In the genomic region with DNA sequence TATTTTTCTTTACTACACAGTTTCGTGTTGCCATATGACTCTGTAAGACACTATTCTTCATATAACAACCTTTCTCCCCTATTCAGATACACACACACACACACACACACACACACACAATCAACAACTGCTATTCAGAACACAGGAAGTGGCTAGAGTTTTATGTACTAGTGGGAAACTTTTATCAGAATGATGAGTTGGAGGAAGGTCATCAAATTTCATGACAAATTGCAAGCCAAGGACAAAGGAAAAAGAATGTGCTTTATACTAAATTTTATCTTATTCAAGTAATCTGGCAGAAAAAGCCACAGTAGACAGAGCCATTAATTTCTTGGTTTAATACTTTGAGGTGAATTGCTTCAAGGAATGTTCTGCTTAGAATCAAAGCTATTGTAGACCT, we compare ENCODE assay signal across 22 cellular contexts.
"Had no signal": no experiment of that assay in that cellular context is flagged by ENCODE, and none has a peak within 500 bp of the region (broad histone marks: within the 10 kb centered on the region; RNA-seq: fewer than 3 reads in every experiment).

No MANE protein-coding gene starts in this region.

- H3K9me3 ChIP-seq: gastroesophageal sphincter, heart left ventricle, neutrophil, upper lobe of right lung had no signal

- H3K27me3 ChIP-seq: cardiac muscle cell, gastroesophageal sphincter, heart left ventricle, neutrophil, spleen, upper lobe of right lung had no signal

- H3K79me2 ChIP-seq: parathyroid adenoma had no signal

- H3K36me3 Mint-ChIP-seq: activated naive CD8-positive, alpha-beta T cell treated with anti-CD3 and anti-CD28 coated beads, Interleukin-2, amount 10 ng/mL, durations not matched to agents 7 days and 5 days; naive thymus-derived CD4-positive, alpha-beta T cell; T-cell had no signal

- H3K9me3 Mint-ChIP-seq: activated CD4-positive, alpha-beta T cell treated with anti-CD3 and anti-CD28 coated beads, Interleukin-2, amount 10 ng/mL, durations not matched to agents 24 days and 14 days had no signal

- H3K27ac Mint-ChIP-seq: activated CD4-positive, alpha-beta T cell treated with anti-CD3 and anti-CD28 coated beads, Interleukin-2, amount 10 ng/mL, durations not matched to agents 24 days and 14 days; activated CD8-positive, alpha-beta T cell treated with anti-CD3 and anti-CD28 coated beads, Interleukin-2, amount 10 ng/mL, durations not matched to agents 7 days and 5 days; activated naive CD8-positive, alpha-beta T cell treated with anti-CD3 and anti-CD28 coated beads, Interleukin-2, amount 10 ng/mL, durations not matched to agents 7 days and 5 days; activated T-cell treated with anti-CD3 and anti-CD28 coated beads, Interleukin-2, amount 50 U/mL, for 24 hours; activated T-helper 2 cell treated with anti-CD3 and anti-CD28 coated beads, Interferon-gamma antibody, Interleukin-2, Interleukin-4, amounts not matched to agents 10 μg/mL and 5 μg/mL and 100 μg/mL, durations not matched to agents 14 hours and 24 hours and 36 hours; naive thymus-derived CD4-positive, alpha-beta T cell; T-cell had no signal

- H3K4me3 ChIP-seq: cardiac muscle cell, gastroesophageal sphincter, heart left ventricle, spleen, upper lobe of right lung had no signal

- H3K27me3 Mint-ChIP-seq: activated CD4-positive, alpha-beta T cell treated with anti-CD3 and anti-CD28 coated beads, Interleukin-2, amount 10 ng/mL, durations not matched to agents 24 days and 14 days; activated naive CD8-positive, alpha-beta T cell treated with anti-CD3 and anti-CD28 coated beads, Interleukin-2, amount 10 ng/mL, durations not matched to agents 7 days and 5 days; activated T-cell treated with anti-CD3 and anti-CD28 coated beads, Interleukin-2, amount 50 U/mL, for 24 hours; naive thymus-derived CD4-positive, alpha-beta T cell; T-cell had no signal

- H3K4me1 ChIP-seq: gastroesophageal sphincter, heart left ventricle, parathyroid adenoma, spleen, upper lobe of right lung had no signal

- H2AFZ ChIP-seq: parathyroid adenoma had no signal

- H3K4me3 Mint-ChIP-seq: activated CD4-positive, alpha-beta T cell treated with anti-CD3 and anti-CD28 coated beads, Interleukin-2, amount 10 ng/mL, durations not matched to agents 24 days and 14 days; activated CD8-positive, alpha-beta T cell treated with anti-CD3 and anti-CD28 coated beads, Interleukin-2, amount 10 ng/mL, durations not matched to agents 7 days and 5 days; activated naive CD8-positive, alpha-beta T cell treated with anti-CD3 and anti-CD28 coated beads, Interleukin-2, amount 10 ng/mL, durations not matched to agents 7 days and 5 days; activated T-cell treated with anti-CD3 and anti-CD28 coated beads, Interleukin-2, amount 50 U/mL, for 24 hours; naive thymus-derived CD4-positive, alpha-beta T cell; T-cell had no signal

- DNase-seq: activated CD4-positive, alpha-beta T cell treated with anti-CD3 and anti-CD28 coated beads, Interleukin-2, amount 10 ng/mL, durations not matched to agents 24 days and 14 days; activated CD8-positive, alpha-beta T cell treated with anti-CD3 and anti-CD28 coated beads, Interleukin-2, amount 10 ng/mL, durations not matched to agents 7 days and 5 days; activated naive CD4-positive, alpha-beta T cell treated with Interleukin-2 at 50 U/mL for 16 hours; activated naive CD8-positive, alpha-beta T cell treated with anti-CD3 and anti-CD28 coated beads, Interleukin-2, amount 10 ng/mL, durations not matched to agents 7 days and 5 days; activated T-cell treated with anti-CD3 and anti-CD28 coated beads, Interleukin-2, amount 50 U/mL, for 24 hours; anterior cingulate cortex; heart left ventricle; kidney glomerular epithelial cell; mesenchymal stem cell; naive thymus-derived CD4-positive, alpha-beta T cell; spleen; stimulated activated CD8-positive, alpha-beta memory T cell treated with anti-CD3 and anti-CD28 coated beads, Interleukin-4, amount 100 ng/mL, for 48 hours; stimulated activated naive CD4-positive, alpha-beta T cell; T-cell; T-helper 9 cell; upper lobe of right lung had no signal

- H3K9ac ChIP-seq: parathyroid adenoma had no signal

- H3K4me1 Mint-ChIP-seq: activated CD4-positive, alpha-beta T cell treated with anti-CD3 and anti-CD28 coated beads, Interleukin-2, amount 10 ng/mL, durations not matched to agents 24 days and 14 days; activated naive CD8-positive, alpha-beta T cell treated with anti-CD3 and anti-CD28 coated beads, Interleukin-2, amount 10 ng/mL, durations not matched to agents 7 days and 5 days; naive thymus-derived CD4-positive, alpha-beta T cell; T-cell had no signal

- H3K36me3 ChIP-seq: cardiac muscle cell, gastroesophageal sphincter, heart left ventricle, neutrophil, spleen, upper lobe of right lung had no signal

- H3K27ac ChIP-seq: cardiac muscle cell, epithelial cell of prostate, gastroesophageal sphincter, heart left ventricle, neutrophil, parathyroid adenoma, upper lobe of right lung had no signal
